ENCODE assay signal across 1 cellular context in the genomic region with DNA sequence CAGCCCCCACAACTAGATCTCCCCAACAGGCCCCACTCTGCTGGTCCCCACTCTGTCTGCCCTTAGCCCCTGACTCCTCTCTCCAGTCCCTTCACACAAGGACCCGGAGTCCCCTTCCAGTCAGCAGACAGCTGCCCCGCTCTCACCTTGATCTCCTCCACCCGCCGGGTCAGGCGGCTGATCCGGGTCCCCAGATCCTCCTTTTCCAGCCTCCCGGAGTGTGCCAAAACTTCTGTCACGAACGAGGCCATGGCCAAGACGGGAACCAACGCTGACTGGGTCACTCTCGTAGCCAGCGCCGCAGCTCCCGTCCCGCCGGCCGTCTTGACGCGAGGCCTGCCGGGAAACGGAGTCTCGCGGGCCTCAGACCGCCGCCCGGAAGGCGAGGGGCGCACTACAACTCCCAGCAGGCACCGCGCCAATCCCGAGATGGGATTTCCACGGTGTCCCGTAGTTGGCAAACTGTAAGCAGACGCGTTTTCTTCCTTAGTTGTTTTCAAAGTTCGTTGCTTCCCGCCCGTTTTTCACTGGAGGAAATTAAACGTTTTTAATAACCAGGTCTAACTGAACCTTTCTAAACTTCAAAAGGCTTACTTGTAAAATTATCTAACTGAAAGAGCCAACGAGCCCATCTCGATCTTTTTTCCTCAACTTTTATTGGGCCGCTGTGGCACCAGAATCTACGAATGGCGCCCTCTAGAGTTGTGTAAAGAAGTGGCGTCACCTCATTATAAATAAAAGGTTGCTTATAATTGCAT.
TF ChIP-seq lines count a peak whose summit lies in the region.

Gene ZW10, minus strand, starts transcription at position 277 of the 758 bp plus-strand sequence. Its CDS starts 26 bp downstream, at position 251.

TF ChIP-seq in HepG2, 621 proteins besides CTCF, POLR2A, EP300 and RAD21 (continued from another document and continues in another):
- TF ChIP-seq KDM3A (CRISPR knock-in tag; IDR thresholded peaks at IDR 0.05; ENCODE audit: low read depth) (no peak; the same call in 1 of the 2 replicates), ATF7 (IDR thresholded peaks at IDR 0.05) (peak; percentile 8; the same call in 1 of the 2 replicates), ATF7 (CRISPR knock-in tag; IDR thresholded peaks at IDR 0.05) (no peak; the same call in 1 of the 2 replicates), KLF16 (CRISPR knock-in tag; IDR thresholded peaks at IDR 0.05) (peak in 1 of 2 experiments; percentile 78; a peak in 2 of 4 replicates), KDM2A (CRISPR knock-in tag; IDR thresholded peaks at IDR 0.05; ENCODE audit: borderline replicate concordance, low read depth) (peak; percentile 94; the same call in 1 of the 2 replicates), CC2D1A (CRISPR knock-in tag; IDR thresholded peaks at IDR 0.05) (no peak), STAT5B (CRISPR knock-in tag; IDR thresholded peaks at IDR 0.05) (no peak), ZNF543 (CRISPR knock-in tag; IDR thresholded peaks at IDR 0.05) (no peak; the same call in 1 of the 2 replicates), CBX1 (IDR thresholded peaks at IDR 0.05; ENCODE audit: low read depth) (no peak), NONO (IDR thresholded peaks at IDR 0.05) (no peak), NONO (CRISPR knock-in tag; conservative IDR thresholded peaks at IDR 0.05) (peak; percentile 44; the same call in 1 of the 2 replicates), ZNF563 (CRISPR knock-in tag; IDR thresholded peaks at IDR 0.05) (0 out of 2 replicates have a peak, but pooled peaks have one; percentile 59), ERF (CRISPR knock-in tag; IDR thresholded peaks at IDR 0.05) (peak; percentile 61), ZFY (CRISPR knock-in tag; IDR thresholded peaks at IDR 0.05) (peak; percentile 88), REL (CRISPR knock-in tag; conservative IDR thresholded peaks at IDR 0.05) (no peak), ZBTB37 (CRISPR knock-in tag; IDR thresholded peaks at IDR 0.05) (no peak), SP2 (CRISPR knock-in tag; IDR thresholded peaks at IDR 0.05) (no peak), GMEB1 (CRISPR knock-in tag; IDR thresholded peaks at IDR 0.05; ENCODE audit: borderline replicate concordance) (peak; percentile 93), MEIS2 (CRISPR knock-in tag; IDR thresholded peaks at IDR 0.05) (peak; percentile 57; the same call in 1 of the 2 replicates), ZNF468 (CRISPR knock-in tag; IDR thresholded peaks at IDR 0.05) (no peak), ZNF614 (CRISPR knock-in tag; IDR thresholded peaks at IDR 0.05; ENCODE audit: borderline replicate concordance) (no peak), ZBTB20 (CRISPR knock-in tag; IDR thresholded peaks at IDR 0.05; ENCODE audit: borderline replicate concordance, low read depth) (no peak), PHF20 (CRISPR knock-in tag; IDR thresholded peaks at IDR 0.05) (peak; percentile 79), ZNF235 (CRISPR knock-in tag; IDR thresholded peaks at IDR 0.05; ENCODE audit: borderline replicate concordance) (no peak), NR2F6 (IDR thresholded peaks at IDR 0.05) (no peak), NR2F6 (CRISPR knock-in tag; IDR thresholded peaks at IDR 0.05) (0 out of 2 replicates have a peak, but pooled peaks have one; percentile 16), ARID2 (CRISPR knock-in tag; IDR thresholded peaks at IDR 0.05; ENCODE audit: borderline replicate concordance) (peak; percentile 89), E2F1 (CRISPR knock-in tag; IDR thresholded peaks at IDR 0.05) (peak; percentile 92), IRF2 (CRISPR knock-in tag; IDR thresholded peaks at IDR 0.05) (peak; percentile 89), ZNF354B (CRISPR knock-in tag; IDR thresholded peaks at IDR 0.05) (no peak), SPEN (CRISPR knock-in tag; IDR thresholded peaks at IDR 0.05; ENCODE audit: low read depth) (peak; percentile 94), GATAD1 (CRISPR knock-in tag; IDR thresholded peaks at IDR 0.05) (peak; percentile 94), ZNF329 (CRISPR knock-in tag; IDR thresholded peaks at IDR 0.05; ENCODE audit: low read depth) (no peak), U2AF2 (IDR thresholded peaks at IDR 0.05; ENCODE audit: low read depth, low read length) (no peak), NFKBIZ (CRISPR knock-in tag; IDR thresholded peaks at IDR 0.05) (no peak), NFIB (CRISPR knock-in tag; IDR thresholded peaks at IDR 0.05; ENCODE audit: borderline replicate concordance) (no peak), PCBP1 (IDR thresholded peaks at IDR 0.05; ENCODE audit: borderline replicate concordance, low read depth, low read length) (no peak), MTA1 (CRISPR knock-in tag; IDR thresholded peaks at IDR 0.05; ENCODE audit: borderline replicate concordance) (no peak), ZIK1 (CRISPR knock-in tag; IDR thresholded peaks at IDR 0.05; ENCODE audit: borderline replicate concordance, low read depth) (0 out of 2 replicates have a peak, but pooled peaks have one; percentile 28), ZNF350 (CRISPR knock-in tag; IDR thresholded peaks at IDR 0.05; ENCODE audit: borderline replicate concordance, low read depth) (peak; percentile 77; the same call in 1 of the 2 replicates), ZNF232 (CRISPR knock-in tag; IDR thresholded peaks at IDR 0.05; ENCODE audit: borderline replicate concordance) (0 out of 2 replicates have a peak, but pooled peaks have one; percentile 75), ZNF44 (CRISPR knock-in tag; IDR thresholded peaks at IDR 0.05) (no peak), KLF12 (CRISPR knock-in tag; IDR thresholded peaks at IDR 0.05; ENCODE audit: borderline replicate concordance) (peak; percentile 65; the same call in 1 of the 2 replicates), ZC3H13 (CRISPR knock-in tag; IDR thresholded peaks at IDR 0.05) (no peak), FOXK2 (IDR thresholded peaks at IDR 0.05) (no peak), ZSCAN31 (CRISPR knock-in tag; IDR thresholded peaks at IDR 0.05; ENCODE audit: low read depth) (peak; percentile 57; the same call in 1 of the 2 replicates), SKI (IDR thresholded peaks at IDR 0.05; ENCODE audit: partially characterized antibody) (peak; percentile 54), KAT7 (CRISPR knock-in tag; IDR thresholded peaks at IDR 0.05; ENCODE audit: borderline replicate concordance) (peak; percentile 84), PRPF4 (IDR thresholded peaks at IDR 0.05; ENCODE audit: low read depth, low read length, poor library complexity, severe bottlenecking) (no peak), FOXC1 (CRISPR knock-in tag; IDR thresholded peaks at IDR 0.05; ENCODE audit: borderline replicate concordance) (peak; percentile 80; the same call in 1 of the 2 replicates), POLR2AphosphoS2 (IDR thresholded peaks at IDR 0.05; ENCODE audit: low read depth, low read length) (no peak), CENPT (CRISPR knock-in tag; IDR thresholded peaks at IDR 0.05; ENCODE audit: low read depth) (no peak), NR2F2 (IDR thresholded peaks at IDR 0.05; ENCODE audit: borderline replicate concordance, low read depth) (no peak), NR3C1 (CRISPR knock-in tag; IDR thresholded peaks at IDR 0.05) (no peak), SALL2 (CRISPR knock-in tag; IDR thresholded peaks at IDR 0.05) (peak; percentile 68; the same call in 1 of the 2 replicates), KLF13 (CRISPR knock-in tag; IDR thresholded peaks at IDR 0.05) (no peak), ZNF124 (CRISPR knock-in tag; IDR thresholded peaks at IDR 0.05) (peak; percentile 71; the same call in 1 of the 2 replicates), ZNF670 (CRISPR knock-in tag; IDR thresholded peaks at IDR 0.05; ENCODE audit: borderline replicate concordance) (peak; percentile 46; the same call in 1 of the 2 replicates)
- TF ChIP-seq, protein P1, sequence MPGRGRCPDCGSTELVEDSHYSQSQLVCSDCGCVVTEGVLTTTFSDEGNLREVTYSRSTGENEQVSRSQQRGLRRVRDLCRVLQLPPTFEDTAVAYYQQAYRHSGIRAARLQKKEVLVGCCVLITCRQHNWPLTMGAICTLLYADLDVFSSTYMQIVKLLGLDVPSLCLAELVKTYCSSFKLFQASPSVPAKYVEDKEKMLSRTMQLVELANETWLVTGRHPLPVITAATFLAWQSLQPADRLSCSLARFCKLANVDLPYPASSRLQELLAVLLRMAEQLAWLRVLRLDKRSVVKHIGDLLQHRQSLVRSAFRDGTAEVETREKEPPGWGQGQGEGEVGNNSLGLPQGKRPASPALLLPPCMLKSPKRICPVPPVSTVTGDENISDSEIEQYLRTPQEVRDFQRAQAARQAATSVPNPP (CRISPR knock-in tag; IDR thresholded peaks at IDR 0.05), result 0 out of 2 replicates have a peak, but pooled peaks have one; percentile 52
- TF ChIP-seq, protein P2, sequence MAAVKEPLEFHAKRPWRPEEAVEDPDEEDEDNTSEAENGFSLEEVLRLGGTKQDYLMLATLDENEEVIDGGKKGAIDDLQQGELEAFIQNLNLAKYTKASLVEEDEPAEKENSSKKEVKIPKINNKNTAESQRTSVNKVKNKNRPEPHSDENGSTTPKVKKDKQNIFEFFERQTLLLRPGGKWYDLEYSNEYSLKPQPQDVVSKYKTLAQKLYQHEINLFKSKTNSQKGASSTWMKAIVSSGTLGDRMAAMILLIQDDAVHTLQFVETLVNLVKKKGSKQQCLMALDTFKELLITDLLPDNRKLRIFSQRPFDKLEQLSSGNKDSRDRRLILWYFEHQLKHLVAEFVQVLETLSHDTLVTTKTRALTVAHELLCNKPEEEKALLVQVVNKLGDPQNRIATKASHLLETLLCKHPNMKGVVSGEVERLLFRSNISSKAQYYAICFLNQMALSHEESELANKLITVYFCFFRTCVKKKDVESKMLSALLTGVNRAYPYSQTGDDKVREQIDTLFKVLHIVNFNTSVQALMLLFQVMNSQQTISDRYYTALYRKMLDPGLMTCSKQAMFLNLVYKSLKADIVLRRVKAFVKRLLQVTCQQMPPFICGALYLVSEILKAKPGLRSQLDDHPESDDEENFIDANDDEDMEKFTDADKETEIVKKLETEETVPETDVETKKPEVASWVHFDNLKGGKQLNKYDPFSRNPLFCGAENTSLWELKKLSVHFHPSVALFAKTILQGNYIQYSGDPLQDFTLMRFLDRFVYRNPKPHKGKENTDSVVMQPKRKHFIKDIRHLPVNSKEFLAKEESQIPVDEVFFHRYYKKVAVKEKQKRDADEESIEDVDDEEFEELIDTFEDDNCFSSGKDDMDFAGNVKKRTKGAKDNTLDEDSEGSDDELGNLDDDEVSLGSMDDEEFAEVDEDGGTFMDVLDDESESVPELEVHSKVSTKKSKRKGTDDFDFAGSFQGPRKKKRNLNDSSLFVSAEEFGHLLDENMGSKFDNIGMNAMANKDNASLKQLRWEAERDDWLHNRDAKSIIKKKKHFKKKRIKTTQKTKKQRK (IDR thresholded peaks at IDR 0.05; ENCODE audit: low read length), result no peak
- TF ChIP-seq, protein P3, sequence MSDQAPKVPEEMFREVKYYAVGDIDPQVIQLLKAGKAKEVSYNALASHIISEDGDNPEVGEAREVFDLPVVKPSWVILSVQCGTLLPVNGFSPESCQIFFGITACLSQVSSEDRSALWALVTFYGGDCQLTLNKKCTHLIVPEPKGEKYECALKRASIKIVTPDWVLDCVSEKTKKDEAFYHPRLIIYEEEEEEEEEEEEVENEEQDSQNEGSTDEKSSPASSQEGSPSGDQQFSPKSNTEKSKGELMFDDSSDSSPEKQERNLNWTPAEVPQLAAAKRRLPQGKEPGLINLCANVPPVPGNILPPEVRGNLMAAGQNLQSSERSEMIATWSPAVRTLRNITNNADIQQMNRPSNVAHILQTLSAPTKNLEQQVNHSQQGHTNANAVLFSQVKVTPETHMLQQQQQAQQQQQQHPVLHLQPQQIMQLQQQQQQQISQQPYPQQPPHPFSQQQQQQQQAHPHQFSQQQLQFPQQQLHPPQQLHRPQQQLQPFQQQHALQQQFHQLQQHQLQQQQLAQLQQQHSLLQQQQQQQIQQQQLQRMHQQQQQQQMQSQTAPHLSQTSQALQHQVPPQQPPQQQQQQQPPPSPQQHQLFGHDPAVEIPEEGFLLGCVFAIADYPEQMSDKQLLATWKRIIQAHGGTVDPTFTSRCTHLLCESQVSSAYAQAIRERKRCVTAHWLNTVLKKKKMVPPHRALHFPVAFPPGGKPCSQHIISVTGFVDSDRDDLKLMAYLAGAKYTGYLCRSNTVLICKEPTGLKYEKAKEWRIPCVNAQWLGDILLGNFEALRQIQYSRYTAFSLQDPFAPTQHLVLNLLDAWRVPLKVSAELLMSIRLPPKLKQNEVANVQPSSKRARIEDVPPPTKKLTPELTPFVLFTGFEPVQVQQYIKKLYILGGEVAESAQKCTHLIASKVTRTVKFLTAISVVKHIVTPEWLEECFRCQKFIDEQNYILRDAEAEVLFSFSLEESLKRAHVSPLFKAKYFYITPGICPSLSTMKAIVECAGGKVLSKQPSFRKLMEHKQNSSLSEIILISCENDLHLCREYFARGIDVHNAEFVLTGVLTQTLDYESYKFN (CRISPR knock-in tag; conservative IDR thresholded peaks at IDR 0.05), result no peak; the same call in 1 of the 2 replicates
